In the genomic region with DNA sequence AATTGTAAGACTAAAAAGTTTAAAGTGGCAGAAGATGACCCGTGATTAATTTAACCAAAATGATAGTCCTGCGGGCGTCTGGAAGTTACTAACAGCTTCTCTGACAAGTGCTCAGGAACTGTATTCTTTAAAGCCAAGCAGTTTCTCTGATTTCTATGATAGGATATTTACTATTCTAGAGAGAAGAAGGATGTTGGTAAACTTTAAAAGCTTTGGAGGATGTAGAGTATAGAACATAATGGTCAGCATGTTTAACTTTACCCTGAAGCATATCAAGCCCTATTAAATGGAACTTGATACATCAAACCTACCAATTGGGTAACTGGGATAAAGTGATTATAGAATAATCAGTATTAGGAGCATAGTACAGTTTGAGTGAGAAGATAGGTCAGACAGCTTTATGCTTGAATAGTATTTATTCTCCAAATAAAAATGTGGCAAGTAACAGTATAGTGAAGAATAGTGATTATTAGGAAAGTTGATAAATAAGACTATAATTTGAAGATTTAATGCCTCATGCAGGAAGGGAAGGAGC, we compare ENCODE assay signal across 1 cellular context.
TF ChIP-seq lines count a peak whose summit lies in the region.

No MANE protein-coding gene starts in this region.

TF ChIP-seq in WTC11, 78 proteins besides CTCF, POLR2A, EP300 and RAD21 (continued from another document):
- TF ChIP-seq IRF2 (CRISPR knock-in tag; IDR thresholded peaks at IDR 0.05; ENCODE audit: borderline replicate concordance, low read depth) (no peak), ZNF219 (CRISPR knock-in tag; IDR thresholded peaks at IDR 0.05; ENCODE audit: borderline replicate concordance) (no peak), CBFB (CRISPR knock-in tag; IDR thresholded peaks at IDR 0.05; ENCODE audit: low read depth) (no peak)
- TF ChIP-seq, protein P1, sequence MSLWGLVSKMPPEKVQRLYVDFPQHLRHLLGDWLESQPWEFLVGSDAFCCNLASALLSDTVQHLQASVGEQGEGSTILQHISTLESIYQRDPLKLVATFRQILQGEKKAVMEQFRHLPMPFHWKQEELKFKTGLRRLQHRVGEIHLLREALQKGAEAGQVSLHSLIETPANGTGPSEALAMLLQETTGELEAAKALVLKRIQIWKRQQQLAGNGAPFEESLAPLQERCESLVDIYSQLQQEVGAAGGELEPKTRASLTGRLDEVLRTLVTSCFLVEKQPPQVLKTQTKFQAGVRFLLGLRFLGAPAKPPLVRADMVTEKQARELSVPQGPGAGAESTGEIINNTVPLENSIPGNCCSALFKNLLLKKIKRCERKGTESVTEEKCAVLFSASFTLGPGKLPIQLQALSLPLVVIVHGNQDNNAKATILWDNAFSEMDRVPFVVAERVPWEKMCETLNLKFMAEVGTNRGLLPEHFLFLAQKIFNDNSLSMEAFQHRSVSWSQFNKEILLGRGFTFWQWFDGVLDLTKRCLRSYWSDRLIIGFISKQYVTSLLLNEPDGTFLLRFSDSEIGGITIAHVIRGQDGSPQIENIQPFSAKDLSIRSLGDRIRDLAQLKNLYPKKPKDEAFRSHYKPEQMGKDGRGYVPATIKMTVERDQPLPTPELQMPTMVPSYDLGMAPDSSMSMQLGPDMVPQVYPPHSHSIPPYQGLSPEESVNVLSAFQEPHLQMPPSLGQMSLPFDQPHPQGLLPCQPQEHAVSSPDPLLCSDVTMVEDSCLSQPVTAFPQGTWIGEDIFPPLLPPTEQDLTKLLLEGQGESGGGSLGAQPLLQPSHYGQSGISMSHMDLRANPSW (CRISPR knock-in tag; conservative IDR thresholded peaks at IDR 0.05; ENCODE audit: low read depth): no peak
- TF ChIP-seq, protein P2, sequence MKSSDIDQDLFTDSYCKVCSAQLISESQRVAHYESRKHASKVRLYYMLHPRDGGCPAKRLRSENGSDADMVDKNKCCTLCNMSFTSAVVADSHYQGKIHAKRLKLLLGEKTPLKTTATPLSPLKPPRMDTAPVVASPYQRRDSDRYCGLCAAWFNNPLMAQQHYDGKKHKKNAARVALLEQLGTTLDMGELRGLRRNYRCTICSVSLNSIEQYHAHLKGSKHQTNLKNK (CRISPR knock-in tag; IDR thresholded peaks at IDR 0.05): no peak
- TF ChIP-seq, protein P3, sequence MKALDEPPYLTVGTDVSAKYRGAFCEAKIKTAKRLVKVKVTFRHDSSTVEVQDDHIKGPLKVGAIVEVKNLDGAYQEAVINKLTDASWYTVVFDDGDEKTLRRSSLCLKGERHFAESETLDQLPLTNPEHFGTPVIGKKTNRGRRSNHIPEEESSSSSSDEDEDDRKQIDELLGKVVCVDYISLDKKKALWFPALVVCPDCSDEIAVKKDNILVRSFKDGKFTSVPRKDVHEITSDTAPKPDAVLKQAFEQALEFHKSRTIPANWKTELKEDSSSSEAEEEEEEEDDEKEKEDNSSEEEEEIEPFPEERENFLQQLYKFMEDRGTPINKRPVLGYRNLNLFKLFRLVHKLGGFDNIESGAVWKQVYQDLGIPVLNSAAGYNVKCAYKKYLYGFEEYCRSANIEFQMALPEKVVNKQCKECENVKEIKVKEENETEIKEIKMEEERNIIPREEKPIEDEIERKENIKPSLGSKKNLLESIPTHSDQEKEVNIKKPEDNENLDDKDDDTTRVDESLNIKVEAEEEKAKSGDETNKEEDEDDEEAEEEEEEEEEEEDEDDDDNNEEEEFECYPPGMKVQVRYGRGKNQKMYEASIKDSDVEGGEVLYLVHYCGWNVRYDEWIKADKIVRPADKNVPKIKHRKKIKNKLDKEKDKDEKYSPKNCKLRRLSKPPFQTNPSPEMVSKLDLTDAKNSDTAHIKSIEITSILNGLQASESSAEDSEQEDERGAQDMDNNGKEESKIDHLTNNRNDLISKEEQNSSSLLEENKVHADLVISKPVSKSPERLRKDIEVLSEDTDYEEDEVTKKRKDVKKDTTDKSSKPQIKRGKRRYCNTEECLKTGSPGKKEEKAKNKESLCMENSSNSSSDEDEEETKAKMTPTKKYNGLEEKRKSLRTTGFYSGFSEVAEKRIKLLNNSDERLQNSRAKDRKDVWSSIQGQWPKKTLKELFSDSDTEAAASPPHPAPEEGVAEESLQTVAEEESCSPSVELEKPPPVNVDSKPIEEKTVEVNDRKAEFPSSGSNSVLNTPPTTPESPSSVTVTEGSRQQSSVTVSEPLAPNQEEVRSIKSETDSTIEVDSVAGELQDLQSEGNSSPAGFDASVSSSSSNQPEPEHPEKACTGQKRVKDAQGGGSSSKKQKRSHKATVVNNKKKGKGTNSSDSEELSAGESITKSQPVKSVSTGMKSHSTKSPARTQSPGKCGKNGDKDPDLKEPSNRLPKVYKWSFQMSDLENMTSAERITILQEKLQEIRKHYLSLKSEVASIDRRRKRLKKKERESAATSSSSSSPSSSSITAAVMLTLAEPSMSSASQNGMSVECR (CRISPR knock-in tag; IDR thresholded peaks at IDR 0.05; ENCODE audit: borderline replicate concordance): no peak
